In genomic region chr2:118339386-118339785, GRCh38 we compare ENCODE assay signal across 31 cellular contexts.
"Had no signal": no experiment of that assay in that cellular context is flagged by ENCODE, and none has a peak within 500 bp of the region (broad histone marks: within the 10 kb centered on the region; RNA-seq: fewer than 3 reads in every experiment).

No MANE protein-coding gene starts in this region.

- H3K27me3 Mint-ChIP-seq: progenitor cell of endocrine pancreas; stimulated activated naive CD8-positive, alpha-beta T cell treated with anti-CD3 and anti-CD28 coated beads, Interleukin-15, amount 100 ng/mL, for 72 hours had no signal

- H3K4me1 Mint-ChIP-seq: naive B cell; naive thymus-derived CD8-positive, alpha-beta T cell; nephron progenitor cell; neural crest cell; stimulated activated memory B cell treated with anti-CD40 and anti-IgM and Interleukin-4, amounts not matched to agents 10 μg/mL and 1 μg/mL and 100 μg/mL, for 72 hours; stimulated activated naive CD8-positive, alpha-beta T cell treated with anti-CD3 and anti-CD28 coated beads, Interleukin-15, amount 100 ng/mL, for 72 hours had no signal

- H3K36me3 Mint-ChIP-seq: stimulated activated memory B cell treated with anti-CD40 and anti-IgM and Interleukin-4, amounts not matched to agents 10 μg/mL and 1 μg/mL and 100 μg/mL, for 72 hours had no signal

- H3K4me1 ChIP-seq: parathyroid adenoma, psoas muscle, spleen, thyroid gland, tibial nerve, upper lobe of left lung, uterus had no signal

- H3K27ac ChIP-seq: ovary, parathyroid adenoma, psoas muscle, skin epidermis, spleen, thoracic aorta, thyroid gland, tibial nerve, upper lobe of left lung, uterus had no signal

- H3K27ac Mint-ChIP-seq: naive B cell; naive thymus-derived CD8-positive, alpha-beta T cell; natural killer cell treated with Interleukin-12 subunit alpha and Interleukin-12 subunit beta and Interleukin-15 and Interleukin-18, amount 100 ng/mL, for 72 hours; nephron progenitor cell; progenitor cell of endocrine pancreas; stimulated activated memory B cell treated with anti-CD40 and anti-IgM and Interleukin-4, amounts not matched to agents 10 μg/mL and 1 μg/mL and 100 μg/mL, for 72 hours; stimulated activated naive CD8-positive, alpha-beta T cell treated with anti-CD3 and anti-CD28 coated beads, Interleukin-15, amount 100 ng/mL, for 72 hours had no signal

- ATAC-seq: naive thymus-derived CD8-positive, alpha-beta T cell; natural killer cell treated with Interleukin-12 subunit alpha and Interleukin-12 subunit beta and Interleukin-15 and Interleukin-18, amount 100 ng/mL, for 72 hours; psoas muscle; right cardiac atrium; sciatic nerve; stimulated activated memory B cell treated with anti-CD40 and anti-IgM and Interleukin-4, amounts not matched to agents 10 μg/mL and 1 μg/mL and 100 μg/mL, for 72 hours; stimulated activated naive CD8-positive, alpha-beta T cell treated with anti-CD3 and anti-CD28 coated beads, Interleukin-15, amount 100 ng/mL, for 72 hours; stimulated activated naive CD8-positive, alpha-beta T cell treated with anti-CD3 and anti-CD28 coated beads, Interleukin-15, Interleukin-2, amounts not matched to agents 100 U/mL and 50 U/mL, for 24 hours had no signal

- H3K4me2 ChIP-seq: smooth muscle cell had no signal

- H3K79me2 ChIP-seq: parathyroid adenoma had no signal

- H3K4me3 ChIP-seq: ovary, psoas muscle, skin epidermis, smooth muscle cell, spleen, thoracic aorta, thyroid gland, tibial nerve, upper lobe of left lung, uterus had no signal

- H2AFZ ChIP-seq: parathyroid adenoma had no signal

- H3K9me3 ChIP-seq: ovary, thyroid gland, uterus had no signal

- H3K27me3 ChIP-seq: ovary, thyroid gland, tibial nerve, upper lobe of left lung, uterus had no signal

- DNase-seq: naive B cell; naive thymus-derived CD8-positive, alpha-beta T cell; nephron progenitor cell; occipital lobe; ovary; posterior cingulate gyrus; psoas muscle; right cardiac atrium; spleen; stimulated activated CD4-positive, alpha-beta T cell treated with anti-CD3 and anti-CD28 coated beads, Interleukin-12 subunit alpha, Interleukin-12 subunit beta, amount 100 ng/mL, for 4 hours; stimulated activated CD4-positive, alpha-beta T cell treated with anti-CD3 and anti-CD28 coated beads, Interleukin-1b, Interleukin-23, amount 100 ng/mL, for 48 hours; stimulated activated CD4-positive, alpha-beta T cell treated with anti-CD3 and anti-CD28 coated beads, Interleukin-4, amount 100 ng/mL, for 1 hour; stimulated activated CD4-positive, alpha-beta T cell treated with anti-CD3 and anti-CD28 coated beads, Interleukin-4, amount 100 ng/mL, for 4 hours; stimulated activated CD8-positive, alpha-beta memory T cell treated with anti-CD3 and anti-CD28 coated beads, Interleukin-4, amount 100 ng/mL, for 48 hours; stimulated activated naive CD4-positive, alpha-beta T cell; stimulated activated naive CD8-positive, alpha-beta T cell treated with anti-CD3 and anti-CD28 coated beads, Interleukin-15, amount 100 ng/mL, for 72 hours; stimulated activated naive CD8-positive, alpha-beta T cell treated with anti-CD3 and anti-CD28 coated beads, Interleukin-15, Interleukin-2, amounts not matched to agents 100 U/mL and 50 U/mL, for 24 hours; thyroid gland; trophoblast cell; upper lobe of left lung; uterus had no signal

- H3K4me3 Mint-ChIP-seq: naive B cell; naive thymus-derived CD8-positive, alpha-beta T cell; natural killer cell treated with Interleukin-12 subunit alpha and Interleukin-12 subunit beta and Interleukin-15 and Interleukin-18, amount 100 ng/mL, for 72 hours; nephron progenitor cell; neural crest cell; stimulated activated memory B cell treated with anti-CD40 and anti-IgM and Interleukin-4, amounts not matched to agents 10 μg/mL and 1 μg/mL and 100 μg/mL, for 72 hours; stimulated activated naive CD8-positive, alpha-beta T cell treated with anti-CD3 and anti-CD28 coated beads, Interleukin-15, amount 100 ng/mL, for 72 hours had no signal

- H3K36me3 ChIP-seq: ovary, spleen, thoracic aorta, thyroid gland, tibial nerve, upper lobe of left lung, uterus had no signal

- H3K9ac ChIP-seq: parathyroid adenoma had no signal
